ENCODE assay signal across 32 cellular contexts in genomic region chr14:101626331-101626730, GRCh38.
"Had no signal": no experiment of that assay in that cellular context is flagged by ENCODE, and none has a peak within 500 bp of the region (broad histone marks: within the 10 kb centered on the region; RNA-seq: fewer than 3 reads in every experiment).

No MANE protein-coding gene starts in this region.

- H3K27ac ChIP-seq: adrenal gland, ascending aorta, body of pancreas, brain microvascular endothelial cell, breast epithelium, cardiac muscle cell had no signal

- DNase-seq: activated effector memory CD4-positive, alpha-beta T cell treated with anti-CD3 and anti-CD28 coated beads, Interleukin-2, amount 50 U/mL, for 16 hours; activated effector memory CD4-positive, alpha-beta T cell treated with Interleukin-2 at 50 U/mL for 16 hours; activated gamma-delta T cell; activated gamma-delta T cell treated with Interleukin-2 at 50 U/mL for 16 hours; activated naive CD4-positive, alpha-beta T cell; activated naive CD4-positive, alpha-beta T cell treated with anti-CD3 and anti-CD28 coated beads for 36 hours; activated naive CD4-positive, alpha-beta T cell treated with anti-CD3 and anti-CD28 coated beads, Interleukin-2, amount 10 ng/mL, durations not matched to agents 7 days and 5 days; activated naive CD4-positive, alpha-beta T cell treated with anti-CD3 and anti-CD28 coated beads, Interleukin-2, amount 50 U/mL, for 16 hours; activated naive CD4-positive, alpha-beta T cell treated with Interleukin-2 at 50 U/mL for 16 hours; activated naive CD8-positive, alpha-beta T cell treated with anti-CD3 and anti-CD28 coated beads for 36 hours; activated naive CD8-positive, alpha-beta T cell treated with anti-CD3 and anti-CD28 coated beads, Interleukin-2, amount 10 ng/mL, durations not matched to agents 7 days and 5 days; activated naive CD8-positive, alpha-beta T cell treated with anti-CD3 and anti-CD28 coated beads, Interleukin-2, amount 50 U/mL, for 24 hours; activated T-cell treated with anti-CD3 and anti-CD28 coated beads, Interleukin-2, amount 50 U/mL, for 1 hour; activated T-cell treated with anti-CD3 and anti-CD28 coated beads, Interleukin-2, amount 50 U/mL, for 24 hours; activated T-cell treated with anti-CD3 and anti-CD28 coated beads, Interleukin-2, amount 50 U/mL, for 4 hours; activated T-cell treated with anti-CD3 and anti-CD28 coated beads, Interleukin-2, amount 50 U/mL, for 48 hours; activated T-cell treated with anti-CD3 and anti-CD28 coated beads, Interleukin-2, amount 50 U/mL, for 72 hours; adrenal gland; amniotic stem cell; amygdala; anterior cingulate cortex; aorta; body of pancreas; brain microvascular endothelial cell; caudate nucleus; central memory CD4-positive, alpha-beta T cell; cerebellar nuclear complex had no signal

- H3K9me3 ChIP-seq: adrenal gland, ascending aorta, body of pancreas, breast epithelium had no signal

- H3K27me3 ChIP-seq: adrenal gland, ascending aorta, body of pancreas, breast epithelium had no signal

- H3K36me3 ChIP-seq: adrenal gland, ascending aorta, brain microvascular endothelial cell, breast epithelium, cardiac muscle cell had no signal

- ATAC-seq: activated naive CD4-positive, alpha-beta T cell treated with anti-CD3 and anti-CD28 coated beads, Interleukin-2, amount 50 U/mL, for 72 hours; activated naive CD8-positive, alpha-beta T cell treated with anti-CD3 and anti-CD28 coated beads, Interleukin-2, amount 50 U/mL, for 24 hours; activated T-cell treated with anti-CD3 and anti-CD28 coated beads, Interleukin-2, amount 50 U/mL, for 4 hours; activated T-cell treated with anti-CD3 and anti-CD28 coated beads, Interleukin-2, amount 50 U/mL, for 72 hours; activated T-helper 17 cell treated with anti-CD3 and anti-CD28 coated beads, Interleukin-2, amount 50 U/mL, for 72 hours; body of pancreas had no signal

- H3K4me3 ChIP-seq: adrenal gland, ascending aorta, body of pancreas, breast epithelium, cardiac muscle cell had no signal
